Comparison of ENCODE assay signal across 8 cellular contexts in the genomic region with DNA sequence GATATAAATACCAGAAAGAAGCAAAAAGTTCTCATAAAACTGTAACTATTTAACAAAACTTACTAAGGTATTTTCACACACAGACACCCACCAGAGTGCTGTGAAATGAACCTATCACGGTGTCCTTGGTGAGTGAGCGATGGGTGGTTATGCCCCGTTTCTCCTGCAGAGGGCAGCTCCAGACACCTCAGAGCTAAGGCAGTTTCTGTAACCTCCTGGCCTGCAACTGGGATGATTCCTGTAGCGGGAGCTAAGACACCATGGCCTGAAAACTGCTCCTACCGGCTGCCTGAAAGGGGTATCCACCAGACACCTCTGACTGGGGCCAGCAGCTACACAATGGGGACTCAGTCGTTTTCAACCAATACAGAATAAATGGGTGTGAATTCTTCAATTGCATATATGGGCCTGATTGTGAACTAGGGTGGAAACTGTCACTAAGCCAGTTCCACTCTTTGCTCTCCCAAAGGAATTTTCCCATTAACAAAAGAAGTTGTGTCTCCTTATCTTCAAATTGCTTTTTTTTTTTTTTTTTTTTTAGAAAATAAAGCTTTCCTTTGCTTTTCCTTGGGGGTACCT.
DNase-seq lines count a peak whose midpoint lies in the region; ATAC-seq, FAIRE-seq and TF ChIP-seq lines count a peak whose summit lies in the region.

No MANE protein-coding gene starts in this region.

- H3K36me3 ChIP-seq in vagina = no peaks in the 10 kb centered on the region

- DNase-seq in D721Med (ENCODE audit: insufficient read length, low spot score) (peak; percentile 20), NCI-H748 (lab: John Stamatoyannopoulos, UW; ENCODE audit: unreplicated experiment) (peak; percentile 84), kidney glomerular epithelial cell (lab: John Stamatoyannopoulos, UW) (peak; percentile 60), vagina (ENCODE audit: extremely low spot score in 2 of 2) (no peak)
- DNase-seq in activated naive CD8-positive, alpha-beta T cell treated with anti-CD3 and anti-CD28 coated beads for 36 hours = peak; percentile 33
- DNase-seq in activated naive CD4-positive, alpha-beta T cell treated with Interleukin-2 at 50 U/mL for 16 hours = no peak

- no peak overlapping the region for H3K4me3 ChIP-seq in vagina

- H3K9me3 Mint-ChIP-seq in activated naive CD8-positive, alpha-beta T cell treated with anti-CD3 and anti-CD28 coated beads for 36 hours = no peaks in the 10 kb centered on the region

- no peak overlapping the region for H3K27ac Mint-ChIP-seq in activated naive CD8-positive, alpha-beta T cell treated with anti-CD3 and anti-CD28 coated beads for 36 hours

- H3K4me3 Mint-ChIP-seq in activated naive CD8-positive, alpha-beta T cell treated with anti-CD3 and anti-CD28 coated beads for 36 hours = no peak overlapping the region

- TF ChIP-seq CTCF in D721Med (IDR thresholded peaks at IDR 0.05; ENCODE audit: insufficient read depth, missing control alignments) (peak; percentile 76), vagina (IDR thresholded peaks at IDR 0.05) (no peak)

- no peaks in the 10 kb centered on the region for H3K4me1 ChIP-seq in vagina

- no peaks in the 10 kb centered on the region for H3K36me3 Mint-ChIP-seq in activated naive CD8-positive, alpha-beta T cell treated with anti-CD3 and anti-CD28 coated beads for 36 hours

- TF ChIP-seq POLR2A in vagina (IDR thresholded peaks at IDR 0.05) = no peak

- H3K4me1 Mint-ChIP-seq in activated naive CD8-positive, alpha-beta T cell treated with anti-CD3 and anti-CD28 coated beads for 36 hours = no peaks in the 10 kb centered on the region

- H3K9me3 ChIP-seq in vagina = no peaks in the 10 kb centered on the region

- H3K27me3 ChIP-seq in vagina = no peaks in the 10 kb centered on the region

- intact Hi-C loops in vagina (cut with DNase I) = no loop called here

- no peak overlapping the region for H3K27ac ChIP-seq in vagina

- peak; percentile 55 for FAIRE-seq in D721Med (lab: Jason Lieb, UNC)

- ATAC-seq in GM18909 (IDR thresholded peaks at IDR 0.05; ENCODE audit: poor library complexity, unreplicated experiment) (peak; percentile 100), HG03097 (IDR thresholded peaks at IDR 0.05; ENCODE audit: low FRiP score, unreplicated experiment) (peak; percentile 99)

- peaks cover 6% of the 10 kb centered on the region for H3K27me3 Mint-ChIP-seq in activated naive CD8-positive, alpha-beta T cell treated with anti-CD3 and anti-CD28 coated beads for 36 hours

Comparison
In these comparisons a context has a peak if more than half of its experiments do, and no peak if none do; other contexts are left out.
1. DNase-seq: peak in D721Med (single experiment), NCI-H748 (single experiment), activated naive CD8-positive, alpha-beta T cell treated with anti-CD3 and anti-CD28 coated beads for 36 hours (single experiment) and kidney glomerular epithelial cell (single experiment); none in vagina (0 of 2) and activated naive CD4-positive, alpha-beta T cell treated with Interleukin-2 at 50 U/mL for 16 hours (single experiment).